12 cellular contexts compared by ENCODE assay signal in genomic region chr6:128554302-128554701, GRCh38. TPM values are rescaled to one million over a fixed set of nuclear protein-coding genes. Genes with fewer than 3 reads are reported as not detected.
DNase-seq lines count a peak whose midpoint lies in the region; ATAC-seq and TF ChIP-seq lines count a peak whose summit lies in the region.
"Had no signal": no experiment of that assay in that cellular context is flagged by ENCODE, and none has a peak within 500 bp of the region (broad histone marks: within the 10 kb centered on the region; RNA-seq: fewer than 3 reads in every experiment).

No MANE protein-coding gene starts in this region.

- POLR2A ChIA-PET in GM10248 (lab: Yijun Ruan, JAX): no interaction called here

- H3K27me3 ChIP-seq in dorsolateral prefrontal cortex: no peaks in the 10 kb centered on the region

- peak; percentile 26 for TF ChIP-seq CTCF in AG09319 (IDR thresholded peaks at IDR 0.05; ENCODE audit: low read depth, low read length)
- TF ChIP-seq CTCF in NB4 (IDR thresholded peaks at IDR 0.05; ENCODE audit: low read depth, low read length): no peak
- TF ChIP-seq CTCF in dorsolateral prefrontal cortex (IDR thresholded peaks at IDR 0.05 in 54 of 56, conservative IDR thresholded peaks at IDR 0.05 in 2 of 56; ENCODE audit: low read depth in 1 of 56, partially characterized antibody in 56 of 56): peak in 52 of 56 donors; percentile 19 to 74 (median 46)
- no peak for TF ChIP-seq CTCF in GM10248 (IDR thresholded peaks at IDR 0.05; ENCODE audit: control extremely low read depth, extremely low read depth, low read depth, missing control alignments)

- H3K4me3 ChIP-seq in NB4 (ENCODE audit: low read depth, low read length): no peak overlapping the region
- peak overlapping the region in 1 of 59 donors; percentile 20 for H3K4me3 ChIP-seq in dorsolateral prefrontal cortex

- intact Hi-C loops in dorsolateral prefrontal cortex (cut with DNase I): no loop called here

- no peak overlapping the region for H3K27ac ChIP-seq in dorsolateral prefrontal cortex

- TF ChIP-seq POLR2A in NB4 (IDR thresholded peaks at IDR 0.05; ENCODE audit: extremely low read depth, insufficient read length): no peak

- ATAC-seq in GM18498 (IDR thresholded peaks at IDR 0.05; ENCODE audit: unreplicated experiment): no peak
- no peak for ATAC-seq in HG03520 (IDR thresholded peaks at IDR 0.05; ENCODE audit: unreplicated experiment)

- CTCF ChIA-PET in GM10248 (lab: Yijun Ruan, JAX): no interaction called here

- no peak for DNase-seq in AG09319 (ENCODE audit: extremely low read depth, low read depth)
- peak; percentile 4 for DNase-seq in NB4 (ENCODE audit: low read depth)
- no peak for DNase-seq in dorsolateral prefrontal cortex
- DNase-seq in medulla oblongata (ENCODE audit: extremely low spot score): peak; percentile 52
- no peak for DNase-seq in GM10248 (ENCODE audit: extremely low spot score)
- DNase-seq in stimulated activated CD4-positive, alpha-beta T cell treated with anti-CD3 and anti-CD28 coated beads, Interleukin-4, amount 100 ng/mL, for 24 hours: no peak
- DNase-seq: activated CD4-positive, alpha-beta T cell treated with anti-CD3 and anti-CD28 coated beads for 48 hours; activated naive CD4-positive, alpha-beta T cell treated with anti-CD3 and anti-CD28 coated beads for 36 hours; H9; NCI-H510A treated with DMSO at 0.1 percent for 48 hours had no signal

RNA-seq across cellular contexts. Expression of gene PTPRK, which starts 33.9 kb away (rescaled TPM):
- total RNA-seq in dorsolateral prefrontal cortex: 100 to 1,000 TPM in 114 of 120 experiments, 10 to 100 TPM in 6; 83.1 to 211 (median 136) TPM

Comparison
In these comparisons a context has a peak if more than half of its experiments do, and no peak if none do; other contexts are left out.
1. DNase-seq: peak in NB4 (single experiment) and medulla oblongata (single experiment); none in AG09319 (single experiment), dorsolateral prefrontal cortex (0 of 10), GM10248 (single experiment) and stimulated activated CD4-positive, alpha-beta T cell treated with anti-CD3 and anti-CD28 coated beads, Interleukin-4, amount 100 ng/mL, for 24 hours (single experiment).
2. CTCF ChIP-seq: peak in AG09319 (single experiment) and dorsolateral prefrontal cortex (52 of 56); none in NB4 (single experiment) and GM10248 (single experiment).